Comparison of ENCODE assay signal across 8 cellular contexts in genomic region chr19:39397360-39398296, GRCh38. TPM values are rescaled to one million over a fixed set of nuclear protein-coding genes. Genes with fewer than 3 reads are reported as not detected.
DNase-seq lines count a peak whose midpoint lies in the region; ATAC-seq, FAIRE-seq and TF ChIP-seq lines count a peak whose summit lies in the region.

No MANE protein-coding gene starts in this region.

- H3K4me1 ChIP-seq in HAP-1 (peaks cover 6% of the 10 kb centered on the region), ascending aorta (peaks cover 4 to 15% of the 10 kb centered on the region in 2 donors), gastrocnemius medialis (peaks cover 22 to 28% of the 10 kb centered on the region in 2 donors)

- ATAC-seq in gastrocnemius medialis (peak; percentile 75 to 80), HG03378 (IDR thresholded peaks at IDR 0.05; ENCODE audit: unreplicated experiment) (no peak)

- peaks cover 33% of the 10 kb centered on the region for H3K36me3 ChIP-seq in HAP-1 (replicated peaks)
- peaks cover 21 to 26% of the 10 kb centered on the region in 2 donors for H3K36me3 ChIP-seq in ascending aorta
- H3K36me3 ChIP-seq in gastrocnemius medialis, result peaks cover 0 to 20% of the 10 kb centered on the region in 2 donors

- DNase-seq in D721Med (ENCODE audit: insufficient read length, low spot score) (peak; percentile 96), HAP-1 (ENCODE audit: low spot score in 2 of 2) (peak; percentile 59 to 92), NCI-H1930 (lab: John Stamatoyannopoulos, UW) (peak; percentile 63 to 65), T1000 (lab: John Stamatoyannopoulos, UW) (peak; percentile 81), ascending aorta (ENCODE audit: low spot score in 2 of 2) (peak; percentile 50 to 95), hepatic stellate cell (ENCODE audit: low spot score) (peak; percentile 89), gastrocnemius medialis (peak; percentile 66 to 92)

- no peaks in the 10 kb centered on the region for H3K27me3 ChIP-seq in HAP-1 (ENCODE audit: low read depth)
- no peaks in the 10 kb centered on the region for H3K27me3 ChIP-seq in ascending aorta
- H3K27me3 ChIP-seq in gastrocnemius medialis, result no peaks in the 10 kb centered on the region

- in situ Hi-C loops in HAP-1 (cut with MboI; ENCODE audit: low sequenced_read_pairs) (no loop called here), gastrocnemius medialis (cut with MboI; ENCODE audit: low sequenced_read_pairs in 4 of 4) (loop anchor here in 1 of 4 donors (10.0 kb wide), 1 partner anchor 53 kb away; the partner anchor contains the start of gene SAMD4B)

- TF ChIP-seq CTCF in D721Med (IDR thresholded peaks at IDR 0.05; ENCODE audit: insufficient read depth, missing control alignments) (peak; percentile 92), ascending aorta (IDR thresholded peaks at IDR 0.05) (peak; percentile 96 to 97 (median 97)), gastrocnemius medialis (IDR thresholded peaks at IDR 0.05 in 4 of 5, conservative IDR thresholded peaks at IDR 0.05 in 1 of 5) (peak; percentile 97 to 100 (median 99))

- no peak for FAIRE-seq in D721Med (lab: Jason Lieb, UNC)

- no peaks in the 10 kb centered on the region for H3K9me3 ChIP-seq in HAP-1
- no peaks in the 10 kb centered on the region for H3K9me3 ChIP-seq in ascending aorta
- no peaks in the 10 kb centered on the region for H3K9me3 ChIP-seq in gastrocnemius medialis

- H3K4me3 ChIP-seq in HAP-1 (no peak overlapping the region), ascending aorta (no peak overlapping the region), gastrocnemius medialis (peak overlapping the region in 2 of 4 donors; percentile 5 to 37)

- peak in 1 of 2 donors; percentile 13 for TF ChIP-seq POLR2A in gastrocnemius medialis (IDR thresholded peaks at IDR 0.05)

- intact Hi-C loops in ascending aorta (cut with DNase I) (loop anchor here (1.0 kb wide), 2 partner anchors 15 to 135 kb away; partner anchors contain the start of genes EID2B and PLEKHG2), gastrocnemius medialis (cut with DNase I; ENCODE audit: low total_unique reads) (loop anchor here (1.0 to 2.0 kb wide), 2 partner anchors 15 to 135 kb away; partner anchors contain the start of genes EID2B and PLEKHG2)

- H3K27ac ChIP-seq in ascending aorta (peak overlapping the region; percentile 80 to 82), gastrocnemius medialis (peak overlapping the region; percentile 90 to 100 (median 98))

RNA-seq across cellular contexts. Expression of gene MED29, which starts 6.5 kb away (rescaled TPM):
- 60.8 TPM for total RNA-seq in ascending aorta
- total RNA-seq in gastrocnemius medialis, result 10 to 100 TPM; 25.5 to 48.1 (median 37.7) TPM

RNA-seq across cellular contexts. Expression of gene PAF1, which starts 6.7 kb away (rescaled TPM):
- 12.7 TPM for total RNA-seq in ascending aorta
- total RNA-seq in gastrocnemius medialis, result 10 to 100 TPM; 48.1 to 65.3 (median 50.2) TPM

RNA-seq across cellular contexts. Expression of gene ZFP36, which starts 9.0 kb away (rescaled TPM):
- total RNA-seq in ascending aorta (1,166 TPM), gastrocnemius medialis (100 to 1,000 TPM in 2 of 4 donors, 10 to 100 TPM in 2; 72.2 to 202 (median 132) TPM)

RNA-seq across cellular contexts. Expression of gene PLEKHG2, which starts 14.8 kb away (rescaled TPM):
- total RNA-seq in ascending aorta, result 52.9 TPM
- 1 to 10 TPM; 1.3 to 3.6 (median 3.3) TPM for total RNA-seq in gastrocnemius medialis

RNA-seq across cellular contexts. Expression of gene RPS16, which starts 38.1 kb away (rescaled TPM):
- total RNA-seq in ascending aorta (1,453 TPM), gastrocnemius medialis (1,000 to 10,000 TPM; 1,066 to 1,636 (median 1,467) TPM)
